16 cellular contexts compared by ENCODE assay signal in the genomic region with DNA sequence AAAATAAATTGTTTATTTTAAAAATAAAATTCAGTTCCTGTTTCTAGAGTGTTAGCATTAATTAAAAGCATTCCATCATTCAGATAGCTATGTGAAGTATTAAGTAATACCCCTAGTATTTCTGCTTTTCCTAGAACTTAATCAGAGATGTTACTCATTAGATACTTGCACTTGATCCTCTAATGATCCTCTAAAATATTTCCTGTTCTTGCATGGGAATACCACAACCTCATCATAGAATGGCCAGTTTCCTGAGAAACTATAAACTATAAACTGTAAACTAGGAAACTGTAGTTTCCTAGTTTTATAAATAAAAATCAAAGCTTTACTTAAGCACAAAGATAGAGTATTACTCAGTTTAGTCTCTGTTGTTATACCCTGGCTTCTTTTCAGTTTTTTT.
"Had no signal": no experiment of that assay in that cellular context is flagged by ENCODE, and none has a peak within 500 bp of the region (broad histone marks: within the 10 kb centered on the region; RNA-seq: fewer than 3 reads in every experiment).

No MANE protein-coding gene starts in this region.

- H3K27ac ChIP-seq: colonic mucosa, heart right ventricle, left ventricle myocardium inferior, lower lobe of right lung, ovary, right atrium auricular region had no signal

- H3K27me3 ChIP-seq: colonic mucosa, heart right ventricle, ovary, right atrium auricular region had no signal

- H3K4me3 Mint-ChIP-seq: memory B cell; naive thymus-derived CD8-positive, alpha-beta T cell; neural crest cell had no signal

- H3K9me3 Mint-ChIP-seq: naive thymus-derived CD8-positive, alpha-beta T cell; neural crest cell had no signal

- H3K4me3 ChIP-seq: colonic mucosa, heart right ventricle, left ventricle myocardium inferior, lower lobe of right lung, ovary, right atrium auricular region had no signal

- H3K9me3 ChIP-seq: colonic mucosa, heart right ventricle, left ventricle myocardium inferior, lower lobe of right lung, ovary, right atrium auricular region had no signal

- H3K36me3 ChIP-seq: ovary had no signal

- DNase-seq: colonic mucosa; dermis blood vessel endothelial cell; heart right ventricle; hypothalamus; left cardiac atrium; left ventricle myocardium inferior; naive thymus-derived CD8-positive, alpha-beta T cell; small intestine; stimulated activated CD4-positive, alpha-beta T cell treated with anti-CD3 and anti-CD28 coated beads, Interleukin-2, amount 100 ng/mL, for 48 hours; stimulated activated naive CD4-positive, alpha-beta T cell treated with Interleukin-2 at 50 U/mL for 16 hours; trophoblast cell had no signal

- H3K27ac Mint-ChIP-seq: memory B cell had no signal

- H3K27me3 Mint-ChIP-seq: memory B cell; naive thymus-derived CD8-positive, alpha-beta T cell had no signal

- H3K4me1 ChIP-seq: colonic mucosa had no signal
